In the genomic region with DNA sequence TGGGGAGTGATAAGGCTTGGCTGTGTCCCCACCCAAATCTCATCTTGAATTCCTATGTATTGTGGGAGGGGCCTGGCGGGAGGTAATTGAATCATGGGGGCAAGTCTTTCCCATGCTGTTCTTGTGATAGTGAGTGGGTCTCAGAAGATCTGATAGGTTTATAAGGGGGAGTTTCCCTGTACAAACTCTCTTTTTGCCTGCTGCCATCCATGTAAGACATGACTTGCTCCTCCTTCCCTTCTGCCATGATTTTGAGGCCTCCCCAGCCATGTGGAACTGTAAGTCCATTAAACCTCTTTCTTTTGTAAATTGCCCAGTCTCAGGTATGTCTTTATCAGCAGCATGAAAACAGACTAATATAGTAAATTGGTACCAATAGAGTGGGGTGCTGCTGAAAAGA, we compare ENCODE assay signal across 2 cellular contexts.
A peak's percentile ranks its signal among the peaks of the same experiment; 100 is the strongest.
TF ChIP-seq lines count a peak whose summit lies in the region.

No MANE protein-coding gene starts in this region.

TF ChIP-seq in K562, 482 proteins besides CTCF, POLR2A, EP300 and RAD21:
- TF ChIP-seq ZNF431 (CRISPR knock-in tag; IDR thresholded peaks at IDR 0.05), result peak; percentile 90

TF ChIP-seq in HepG2, 621 proteins besides CTCF, POLR2A, EP300 and RAD21:
- peak; percentile 81; the same call in 1 of the 2 replicates for TF ChIP-seq ZNF431 (CRISPR knock-in tag; IDR thresholded peaks at IDR 0.05; ENCODE audit: borderline replicate concordance, low read depth)
